8 cellular contexts compared by ENCODE assay signal in the genomic region with DNA sequence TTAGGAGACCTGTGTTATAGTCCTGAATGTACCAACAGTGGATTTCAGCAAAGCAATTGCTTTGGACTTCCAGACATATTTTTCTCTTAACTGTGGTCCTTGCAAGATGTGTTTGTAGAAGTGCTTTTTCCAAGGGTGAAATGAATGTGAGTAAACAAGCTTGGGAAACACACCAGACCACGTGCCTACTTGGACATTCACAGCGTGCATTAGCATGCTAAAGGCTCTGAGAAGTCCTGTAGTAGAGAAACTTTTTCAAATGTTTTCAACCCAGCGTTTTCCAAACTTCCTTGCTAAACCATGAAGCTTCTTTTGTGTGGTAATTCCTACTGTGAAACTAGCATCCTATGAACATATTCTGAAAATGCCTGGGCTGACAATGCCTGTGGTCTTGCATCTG.
"Had no signal": no experiment of that assay in that cellular context is flagged by ENCODE, and none has a peak within 500 bp of the region (broad histone marks: within the 10 kb centered on the region; RNA-seq: fewer than 3 reads in every experiment).

No MANE protein-coding gene starts in this region.

- H3K36me3 Mint-ChIP-seq: IgD-negative memory B cell had no signal

- H3K27me3 Mint-ChIP-seq: IgD-negative memory B cell had no signal

- H3K27ac Mint-ChIP-seq: IgD-negative memory B cell had no signal

- H3K4me1 Mint-ChIP-seq: IgD-negative memory B cell had no signal

- FAIRE-seq: HepG2, HTR-8/SVneo had no signal

- H3K27ac ChIP-seq: HL-60, KMS-11 had no signal

- ATAC-seq: HepG2 had no signal

- DNase-seq: IMR-90, KBM-7, KG1 had no signal

- H3K4me2 ChIP-seq: KMS-11 had no signal

- H3K4me3 Mint-ChIP-seq: IgD-negative memory B cell had no signal

- H3K9ac ChIP-seq: KMS-11 had no signal
